Comparison of ENCODE assay signal across 10 cellular contexts in genomic region chr6:32149932-32150920, GRCh38. TPM values are rescaled to one million over a fixed set of nuclear protein-coding genes. Genes with fewer than 3 reads are reported as not detected.
DNase-seq lines count a peak whose midpoint lies in the region; ATAC-seq, FAIRE-seq and TF ChIP-seq lines count a peak whose summit lies in the region.
"Had no signal": no experiment of that assay in that cellular context is flagged by ENCODE, and none has a peak within 500 bp of the region (broad histone marks: within the 10 kb centered on the region; RNA-seq: fewer than 3 reads in every experiment).

No MANE protein-coding gene starts in this region.

- H3K9me3 ChIP-seq in H1 (ENCODE audit: insufficient read depth in 2 of 2, low read depth in 1 of 2, low read length in 1 of 2) (no peaks in the 10 kb centered on the region), vagina (no peaks in the 10 kb centered on the region)
- no peaks in the 10 kb centered on the region for H3K9me3 ChIP-seq in naive thymus-derived CD4-positive, alpha-beta T cell (ENCODE audit: control insufficient read depth in 2 of 3, low read length in 3 of 3)

- no peak for ATAC-seq in naive thymus-derived CD4-positive, alpha-beta T cell
- no peak for ATAC-seq in SK-N-SH treated with all-trans-retinoic acid at 6 μM for 48 hours

- H3K4me3 Mint-ChIP-seq in activated naive CD4-positive, alpha-beta T cell treated with anti-CD3 and anti-CD28 coated beads, Interleukin-2, amount 50 U/mL, for 24 hours = peak overlapping the region; percentile 70
- peak overlapping the region; percentile 51 to 100 (median 86) for H3K4me3 Mint-ChIP-seq in naive thymus-derived CD4-positive, alpha-beta T cell

- no peak overlapping the region for H3K27ac ChIP-seq in H1 (ENCODE audit: low read depth, low read length)
- H3K27ac ChIP-seq in naive thymus-derived CD4-positive, alpha-beta T cell (ENCODE audit: low read depth, low read length) = no peak overlapping the region
- H3K27ac ChIP-seq in vagina = peak overlapping the region; percentile 53

- H2AK5ac ChIP-seq in H1 (ENCODE audit: low read depth, low read length) = no peak overlapping the region

- H2AFZ ChIP-seq in H1 (ENCODE audit: low read length) = no peak overlapping the region

- H4K8ac ChIP-seq in H1 (ENCODE audit: extremely low read depth, insufficient read depth, low read length) = no peak overlapping the region

- peak in 1 of 3 experiments; percentile 25; a peak in 1 of 4 replicates for TF ChIP-seq CTCF in H1 (IDR thresholded peaks at IDR 0.05; ENCODE audit: control extremely low read depth in 1 of 3, insufficient read depth in 1 of 3, low read depth in 1 of 3, low read length in 3 of 3)
- TF ChIP-seq CTCF in vagina (IDR thresholded peaks at IDR 0.05) = no peak

- H3K9ac ChIP-seq in H1 (replicated peaks in 1 of 4; ENCODE audit: extremely low read depth in 1 of 4, low read depth in 3 of 4, low read length in 3 of 4) = no peak overlapping the region

- peaks cover 25% of the 10 kb centered on the region for H3K23me2 ChIP-seq in H1 (ENCODE audit: low read depth, low read length)

- peaks cover 4 to 41% (median 37%) of the 10 kb centered on the region in 4 experiments for H3K27me3 ChIP-seq in H1 (replicated peaks in 1 of 4; ENCODE audit: control insufficient read depth in 3 of 4, extremely low read depth in 1 of 4, insufficient read depth in 3 of 4, low read length in 3 of 4)
- no peaks in the 10 kb centered on the region for H3K27me3 ChIP-seq in naive thymus-derived CD4-positive, alpha-beta T cell (ENCODE audit: control insufficient read depth in 2 of 2, insufficient read depth in 2 of 2, low read length in 2 of 2)
- H3K27me3 ChIP-seq in vagina = no peaks in the 10 kb centered on the region

- CTCF ChIA-PET in H1 (lab: Charles Lee; ENCODE audit: partially characterized antibody) = interaction anchor here (0.8 to 4.7 kb wide), 12 partner anchors 13 to 53 kb away, joined by 3 to 23 read pairs (median 7); partner anchors contain the start of genes ATF6B and PBX2
- CTCF ChIA-PET in naive thymus-derived CD4-positive, alpha-beta T cell (lab: Charles Lee) = no interaction called here

- H3K36me3 Mint-ChIP-seq in activated naive CD4-positive, alpha-beta T cell treated with anti-CD3 and anti-CD28 coated beads, Interleukin-2, amount 50 U/mL, for 24 hours = no peaks in the 10 kb centered on the region
- H3K36me3 Mint-ChIP-seq in naive thymus-derived CD4-positive, alpha-beta T cell = peaks cover 0 to 5% (median under 1%) of the 10 kb centered on the region in 5 donors

- H3K4me3 ChIP-seq in H1 (ENCODE audit: extremely low read depth in 1 of 4, insufficient read depth in 2 of 4, low read depth in 3 of 4, low read length in 4 of 4) (peak overlapping the region; percentile 55 to 76 (median 70)), vagina (peak overlapping the region; percentile 75 to 88)
- H3K4me3 ChIP-seq in naive thymus-derived CD4-positive, alpha-beta T cell (ENCODE audit: low read length) = no peak overlapping the region

- no peak; a peak in 1 of 4 replicates for TF ChIP-seq RAD21 in H1 (IDR thresholded peaks at IDR 0.05 in 1 of 2, conservative IDR thresholded peaks at IDR 0.05 in 1 of 2; ENCODE audit: low read depth in 2 of 2, low read length in 2 of 2)

- H3K4me1 Mint-ChIP-seq in activated naive CD4-positive, alpha-beta T cell treated with anti-CD3 and anti-CD28 coated beads, Interleukin-2, amount 50 U/mL, for 24 hours = peaks cover 62% of the 10 kb centered on the region
- peaks cover 47 to 66% (median 62%) of the 10 kb centered on the region in 7 donors for H3K4me1 Mint-ChIP-seq in naive thymus-derived CD4-positive, alpha-beta T cell

- 0 out of 2 replicates have a peak, but pooled peaks cover 3% of the 10 kb centered on the region for H3K79me1 ChIP-seq in H1 (ENCODE audit: low read depth, low read length)

- TF ChIP-seq POLR2A in H1 (IDR thresholded peaks at IDR 0.05; ENCODE audit: control extremely low read depth in 1 of 2, low read depth in 2 of 2, low read length in 2 of 2) (no peak), vagina (IDR thresholded peaks at IDR 0.05) (no peak)

- H2BK120ac ChIP-seq in H1 (replicated peaks; ENCODE audit: low read depth, low read length) = no peak overlapping the region

- no peak overlapping the region for H3K27ac Mint-ChIP-seq in activated naive CD4-positive, alpha-beta T cell treated with anti-CD3 and anti-CD28 coated beads, Interleukin-2, amount 50 U/mL, for 24 hours
- peak overlapping the region; percentile 52 to 87 (median 74) for H3K27ac Mint-ChIP-seq in naive thymus-derived CD4-positive, alpha-beta T cell

- no peak for DNase-seq in activated naive CD4-positive, alpha-beta T cell treated with Interleukin-2 at 50 U/mL for 16 hours
- DNase-seq in H1 (ENCODE audit: low read depth in 1 of 2, low spot score in 2 of 2) (peak in 1 of 2 experiments; percentile 78), vagina (ENCODE audit: extremely low spot score in 2 of 2) (no peak), NCI-H510A (lab: John Stamatoyannopoulos, UW) (no peak), AG08396 (ENCODE audit: low spot score) (no peak)
- no peak for DNase-seq in naive thymus-derived CD4-positive, alpha-beta T cell
- DNase-seq: activated CD8-positive, alpha-beta memory T cell treated with anti-CD3 and anti-CD28 coated beads for 24 hours had no signal

- H3K9me3 Mint-ChIP-seq in activated naive CD4-positive, alpha-beta T cell treated with anti-CD3 and anti-CD28 coated beads, Interleukin-2, amount 50 U/mL, for 24 hours = no peaks in the 10 kb centered on the region
- H3K9me3 Mint-ChIP-seq in naive thymus-derived CD4-positive, alpha-beta T cell = peaks cover 0 to 5% (median 0%) of the 10 kb centered on the region in 11 donors

- peaks cover 0 to 4% of the 10 kb centered on the region in 2 experiments; a peak in 1 of 4 replicates for H3K79me2 ChIP-seq in H1 (ENCODE audit: control insufficient read depth in 1 of 2, insufficient read depth in 2 of 2, low read length in 2 of 2)

- peak overlapping the region; percentile 71; the same call in 1 of the 2 replicates for H2BK5ac ChIP-seq in H1 (ENCODE audit: low read depth, low read length)

- H4K20me1 ChIP-seq in H1 (replicated peaks in 1 of 2; ENCODE audit: control insufficient read depth in 1 of 2, insufficient read depth in 2 of 2, low read length in 2 of 2) = no peaks in the 10 kb centered on the region

- POLR2A ChIA-PET in H1 (lab: Charles Lee; ENCODE audit: partially characterized antibody) = interaction anchor here (0.6 to 9.2 kb wide), 13 partner anchors 9 to 41 kb away, joined by 3 to 70 read pairs (median 6); partner anchors contain the start of genes AGPAT1, ATF6B, FKBPL and GPSM3
- POLR2A ChIA-PET in naive thymus-derived CD4-positive, alpha-beta T cell (lab: Charles Lee) = interaction anchor here (0.6 to 2.0 kb wide), 3 partner anchors 41 to 43 kb away, joined by 3 to 7 read pairs (median 3); partner anchors contain the start of gene GPSM3

- no peak overlapping the region for H3K56ac ChIP-seq in H1 (replicated peaks; ENCODE audit: insufficient read length, low read depth, low read length)

- H4K5ac ChIP-seq in H1 (ENCODE audit: insufficient read length, low read depth, low read length) = no peak overlapping the region

- H3K27me3 Mint-ChIP-seq in activated naive CD4-positive, alpha-beta T cell treated with anti-CD3 and anti-CD28 coated beads, Interleukin-2, amount 50 U/mL, for 24 hours = peaks cover 4% of the 10 kb centered on the region
- peaks cover 0 to 62% (median 12%) of the 10 kb centered on the region in 5 donors for H3K27me3 Mint-ChIP-seq in naive thymus-derived CD4-positive, alpha-beta T cell

- no peak overlapping the region for H3K14ac ChIP-seq in H1 (ENCODE audit: insufficient read length)

- peak overlapping the region; percentile 38; the same call in 1 of the 2 replicates for H3K18ac ChIP-seq in H1 (ENCODE audit: extremely low read depth, low read length)

- no peak for FAIRE-seq in H1 (lab: Jason Lieb, UNC)
- FAIRE-seq: endometrium had no signal

- H3K4me2 ChIP-seq in H1 (ENCODE audit: insufficient read depth in 1 of 2, low read depth in 2 of 2, low read length in 2 of 2) = peak overlapping the region; percentile 94 to 100

- H2BK20ac ChIP-seq in H1 (ENCODE audit: low read length) = peak overlapping the region; percentile 51; the same call in 1 of the 2 replicates

- H3K4me1 ChIP-seq in H1 (replicated peaks in 1 of 4; ENCODE audit: control insufficient read depth in 3 of 4, insufficient read depth in 4 of 4, low read length in 3 of 4) = peaks cover 14 to 38% (median 17%) of the 10 kb centered on the region in 4 experiments
- peaks cover 6 to 30% of the 10 kb centered on the region in 2 donors for H3K4me1 ChIP-seq in naive thymus-derived CD4-positive, alpha-beta T cell (ENCODE audit: control insufficient read depth in 2 of 2, insufficient read depth in 2 of 2, low read length in 2 of 2)
- peaks cover 42% of the 10 kb centered on the region for H3K4me1 ChIP-seq in vagina

- 8% methylated on average over 27 of the region's 57 CpGs; no CpG with 5 or more reads in 1 of the 2 experiments for WGBS in H1 (ENCODE audit: extremely low coverage in 1 of 2, insufficient coverage in 1 of 2, insufficient read length in 1 of 2, insufficient replicate concordance in 2 of 2, low coverage in 1 of 2, low lambda C conversion rate in 2 of 2, missing lambda C conversion rate in 1 of 2), 2 experiments

- TF ChIP-seq EP300 in H1 (IDR thresholded peaks at IDR 0.05; ENCODE audit: borderline replicate concordance in 1 of 2, low read depth in 2 of 2, low read length in 2 of 2) = peak in 1 of 2 experiments; percentile 62; a peak in 1 of 3 replicates

- intact Hi-C loops in naive thymus-derived CD4-positive, alpha-beta T cell (cut with micrococcal nuclease) = loop anchor here in 1 of 2 donors (10.0 kb wide), 1 partner anchor 95 kb away; no protein-coding TSS in a partner anchor
- intact Hi-C loops in vagina (cut with DNase I) = loop anchor here (5.0 kb wide), 1 partner anchor 33 kb away; no protein-coding TSS in a partner anchor

- no peaks in the 10 kb centered on the region for H3K36me3 ChIP-seq in H1 (ENCODE audit: control insufficient read depth in 2 of 4, insufficient read depth in 4 of 4, low read length in 3 of 4)
- no peaks in the 10 kb centered on the region for H3K36me3 ChIP-seq in naive thymus-derived CD4-positive, alpha-beta T cell (ENCODE audit: control insufficient read depth in 2 of 3, insufficient read depth in 3 of 3, low read length in 3 of 3)
- peaks cover 0 to 6% of the 10 kb centered on the region in 2 donors for H3K36me3 ChIP-seq in vagina

- H4K91ac ChIP-seq in H1 (replicated peaks; ENCODE audit: insufficient read length, low read length) = no peak overlapping the region

- no peak overlapping the region for H3K4ac ChIP-seq in H1 (replicated peaks; ENCODE audit: insufficient read length, low read depth, low read length)

- peak overlapping the region; percentile 19; the same call in 1 of the 2 replicates for H2BK15ac ChIP-seq in H1 (ENCODE audit: low read length)

- H2BK12ac ChIP-seq in H1 (ENCODE audit: low read depth, low read length) = no peak overlapping the region; the same call in 1 of the 2 replicates

- H3K23ac ChIP-seq in H1 (ENCODE audit: insufficient read length) = no peak overlapping the region

RNA-seq across cellular contexts. Expression of gene PRRT1, which starts 1.5 kb away (rescaled TPM):
- 2.8 TPM in 2 replicates for total RNA-seq in H1 (2021; fragmentation: NEBNext Ultra II Directional; extraction: Animal tissue kit (Norgen Biotek cat#: 25700))
- 0.71 and 1.4 TPM in 2 replicates for polyA plus RNA-seq in H1 (2011; rRNA removed)
- 0.45 TPM for polyA plus RNA-seq in H1 (2011; cell fraction: cytosol; rRNA removed)
- 1.8 TPM for polyA plus RNA-seq in H1 (2011; cell fraction: nucleus; rRNA removed)
- polyA plus RNA-seq in H1 (2012, experiment 1 of 2) = 1.9 to 2.8 TPM (median 2.2 TPM) in 4 replicates
- polyA plus RNA-seq in H1 (2012, experiment 2 of 2) = 2.5 TPM
- 5.9 TPM for polyA plus RNA-seq in H1 (2013, experiment 1 of 2)
- polyA plus RNA-seq in H1 (2013, experiment 2 of 2) = 5.7 TPM
- 0.13 and 0.49 TPM in 2 replicates for polyA minus RNA-seq in H1 (2011; rRNA and poly(A)+ RNA removed)
- 1.1 TPM for polyA minus RNA-seq in H1 (2011; cell fraction: cytosol; rRNA and poly(A)+ RNA removed)
- polyA minus RNA-seq in H1 (2011; cell fraction: nucleus; rRNA and poly(A)+ RNA removed) = 0.20 TPM
- total RNA-seq in naive thymus-derived CD4-positive, alpha-beta T cell = 1 to 10 TPM in 4 of 5 experiments, under 1 TPM in 1; 0.31 to 7.4 (median 3.4) TPM
- 1 to 10 TPM; 2.2 to 6.2 TPM for polyA plus RNA-seq in naive thymus-derived CD4-positive, alpha-beta T cell
- total RNA-seq in vagina = 8.8 TPM

RNA-seq across cellular contexts. Expression of gene PPT2, which starts 3.7 kb away (rescaled TPM):
- 24.1 and 27.9 TPM in 2 replicates for total RNA-seq in H1 (2021; fragmentation: NEBNext Ultra II Directional; extraction: Animal tissue kit (Norgen Biotek cat#: 25700))
- polyA plus RNA-seq in H1 (2011; rRNA removed) = 39.0 and 39.5 TPM in 2 replicates
- polyA plus RNA-seq in H1 (2011; cell fraction: cytosol; rRNA removed) = 34.9 TPM
- 69.6 TPM for polyA plus RNA-seq in H1 (2011; cell fraction: nucleus; rRNA removed)
- 24.2 to 36.4 TPM (median 28.5 TPM) in 4 replicates for polyA plus RNA-seq in H1 (2012, experiment 1 of 2)
- polyA plus RNA-seq in H1 (2012, experiment 2 of 2) = 31.7 TPM
- 36.6 TPM for polyA plus RNA-seq in H1 (2013, experiment 1 of 2)
- polyA plus RNA-seq in H1 (2013, experiment 2 of 2) = 34.6 TPM
- polyA minus RNA-seq in H1 (2011; rRNA and poly(A)+ RNA removed) = 18.9 and 51.4 TPM in 2 replicates
- polyA minus RNA-seq in H1 (2011; cell fraction: cytosol; rRNA and poly(A)+ RNA removed) = 10.9 TPM
- 18.3 TPM for polyA minus RNA-seq in H1 (2011; cell fraction: nucleus; rRNA and poly(A)+ RNA removed)
- 10 to 100 TPM; 11.8 to 21.9 (median 15.8) TPM for total RNA-seq in naive thymus-derived CD4-positive, alpha-beta T cell
- 10 to 100 TPM; 14.3 to 15.7 TPM for polyA plus RNA-seq in naive thymus-derived CD4-positive, alpha-beta T cell
- total RNA-seq in vagina = 31.9 TPM

RNA-seq across cellular contexts. Expression of gene EGFL8, which starts 14.2 kb away (rescaled TPM):
- total RNA-seq in H1 (2021; fragmentation: NEBNext Ultra II Directional; extraction: Animal tissue kit (Norgen Biotek cat#: 25700)) = 6.4 and 9.2 TPM in 2 replicates
- polyA plus RNA-seq in H1 (2011; rRNA removed) = 5.0 and 8.6 TPM in 2 replicates
- 8.9 TPM for polyA plus RNA-seq in H1 (2011; cell fraction: cytosol; rRNA removed)
- polyA plus RNA-seq in H1 (2011; cell fraction: nucleus; rRNA removed) = 36.7 TPM
- polyA plus RNA-seq in H1 (2012, experiment 1 of 2) = 12.8 to 15.7 TPM (median 13.7 TPM) in 4 replicates
- polyA plus RNA-seq in H1 (2012, experiment 2 of 2) = 4.3 TPM
- 25.0 TPM for polyA plus RNA-seq in H1 (2013, experiment 1 of 2)
- polyA plus RNA-seq in H1 (2013, experiment 2 of 2) = 23.4 TPM
- 0.29 and 0.50 TPM in 2 replicates for polyA minus RNA-seq in H1 (2011; rRNA and poly(A)+ RNA removed)
- not detected for polyA minus RNA-seq in H1 (2011; cell fraction: cytosol; rRNA and poly(A)+ RNA removed)
- 3.6 TPM for polyA minus RNA-seq in H1 (2011; cell fraction: nucleus; rRNA and poly(A)+ RNA removed)
- 10 to 100 TPM in 4 of 5 experiments, 1 to 10 TPM in 1; 7.5 to 25.9 (median 17.2) TPM for total RNA-seq in naive thymus-derived CD4-positive, alpha-beta T cell
- polyA plus RNA-seq in naive thymus-derived CD4-positive, alpha-beta T cell = under 1 TPM; 0.30 to 0.86 TPM
- total RNA-seq in vagina = 13.3 TPM

RNA-seq across cellular contexts. Expression of gene FKBPL, which starts 20.1 kb away (rescaled TPM):
- total RNA-seq in H1 (2021; fragmentation: NEBNext Ultra II Directional; extraction: Animal tissue kit (Norgen Biotek cat#: 25700)) = 9.4 and 10.9 TPM in 2 replicates
- polyA plus RNA-seq in H1 (2011; rRNA removed) = 5.4 and 5.8 TPM in 2 replicates
- polyA plus RNA-seq in H1 (2011; cell fraction: cytosol; rRNA removed) = 7.0 TPM
- 6.1 TPM for polyA plus RNA-seq in H1 (2011; cell fraction: nucleus; rRNA removed)
- polyA plus RNA-seq in H1 (2012, experiment 1 of 2) = 9.7 to 13.9 TPM (median 10.9 TPM) in 4 replicates
- polyA plus RNA-seq in H1 (2012, experiment 2 of 2) = 16.2 TPM
- polyA plus RNA-seq in H1 (2013, experiment 1 of 2) = 6.4 TPM
- 6.1 TPM for polyA plus RNA-seq in H1 (2013, experiment 2 of 2)
- polyA minus RNA-seq in H1 (2011; rRNA and poly(A)+ RNA removed) = 4.7 and 5.1 TPM in 2 replicates
- 3.7 TPM for polyA minus RNA-seq in H1 (2011; cell fraction: cytosol; rRNA and poly(A)+ RNA removed)
- polyA minus RNA-seq in H1 (2011; cell fraction: nucleus; rRNA and poly(A)+ RNA removed) = 4.1 TPM
- total RNA-seq in naive thymus-derived CD4-positive, alpha-beta T cell = 1 to 10 TPM in 4 of 5 experiments, under 1 TPM in 1; 0.82 to 5.1 (median 3.0) TPM
- polyA plus RNA-seq in naive thymus-derived CD4-positive, alpha-beta T cell = 1 to 10 TPM; 1.3 to 4.1 TPM
- total RNA-seq in vagina = 2.7 TPM

RNA-seq across cellular contexts. Expression of gene ATF6B, which starts 22.2 kb away (rescaled TPM):
- total RNA-seq in H1 (2021; fragmentation: NEBNext Ultra II Directional; extraction: Animal tissue kit (Norgen Biotek cat#: 25700)) = 36.2 and 38.1 TPM in 2 replicates
- polyA plus RNA-seq in H1 (2011; rRNA removed) = 42.2 and 66.3 TPM in 2 replicates
- 37.2 TPM for polyA plus RNA-seq in H1 (2011; cell fraction: cytosol; rRNA removed)
- polyA plus RNA-seq in H1 (2011; cell fraction: nucleus; rRNA removed) = 118 TPM
- 32.9 to 50.0 TPM (median 43.7 TPM) in 4 replicates for polyA plus RNA-seq in H1 (2012, experiment 1 of 2)
- 61.0 TPM for polyA plus RNA-seq in H1 (2012, experiment 2 of 2)
- polyA plus RNA-seq in H1 (2013, experiment 1 of 2) = 39.5 TPM
- polyA plus RNA-seq in H1 (2013, experiment 2 of 2) = 41.1 TPM
- polyA minus RNA-seq in H1 (2011; rRNA and poly(A)+ RNA removed) = 28.8 and 31.4 TPM in 2 replicates
- 20.3 TPM for polyA minus RNA-seq in H1 (2011; cell fraction: cytosol; rRNA and poly(A)+ RNA removed)
- 41.5 TPM for polyA minus RNA-seq in H1 (2011; cell fraction: nucleus; rRNA and poly(A)+ RNA removed)
- total RNA-seq in naive thymus-derived CD4-positive, alpha-beta T cell = 100 to 1,000 TPM; 115 to 168 (median 142) TPM
- polyA plus RNA-seq in naive thymus-derived CD4-positive, alpha-beta T cell = 10 to 100 TPM; 28.0 to 29.0 TPM
- total RNA-seq in vagina = 76.6 TPM
